1 cellular context compared by ENCODE assay signal in genomic region chr1:207084701-207085180, GRCh38.
TF ChIP-seq lines count a peak whose summit lies in the region.

No MANE protein-coding gene starts in this region.

TF ChIP-seq in HepG2, 621 proteins besides CTCF, POLR2A, EP300 and RAD21 (continued from another document and continues in another):
- TF ChIP-seq NFAT5 (CRISPR knock-in tag; IDR thresholded peaks at IDR 0.05), result no peak
- TF ChIP-seq SETDB1 (CRISPR knock-in tag; IDR thresholded peaks at IDR 0.05; ENCODE audit: borderline replicate concordance), result no peak
- no peak for TF ChIP-seq AHDC1 (CRISPR knock-in tag; IDR thresholded peaks at IDR 0.05; ENCODE audit: borderline replicate concordance)
- no peak for TF ChIP-seq CCAR2 (optimal IDR thresholded peaks at IDR 0.05; ENCODE audit: low read depth, low read length)
- TF ChIP-seq MAF1 (CRISPR knock-in tag; IDR thresholded peaks at IDR 0.05; ENCODE audit: borderline replicate concordance), result no peak
- TF ChIP-seq KLF12 (CRISPR knock-in tag; IDR thresholded peaks at IDR 0.05; ENCODE audit: borderline replicate concordance), result no peak
- TF ChIP-seq ZNF672 (CRISPR knock-in tag; IDR thresholded peaks at IDR 0.05), result no peak
- no peak for TF ChIP-seq NCOA2 (CRISPR knock-in tag; IDR thresholded peaks at IDR 0.05)
- TF ChIP-seq ZNF687 (CRISPR knock-in tag; IDR thresholded peaks at IDR 0.05), result no peak
- no peak for TF ChIP-seq ZNF629 (CRISPR knock-in tag; conservative IDR thresholded peaks at IDR 0.05)
- TF ChIP-seq ZNF235 (CRISPR knock-in tag; IDR thresholded peaks at IDR 0.05; ENCODE audit: borderline replicate concordance), result no peak
- no peak for TF ChIP-seq ZNF142 (CRISPR knock-in tag; IDR thresholded peaks at IDR 0.05)
- no peak for TF ChIP-seq ZBTB20 (CRISPR knock-in tag; IDR thresholded peaks at IDR 0.05; ENCODE audit: borderline replicate concordance, low read depth)
- TF ChIP-seq ZNF772 (CRISPR knock-in tag; IDR thresholded peaks at IDR 0.05), result no peak
- no peak for TF ChIP-seq EHMT2 (IDR thresholded peaks at IDR 0.05; ENCODE audit: borderline replicate concordance, low read depth, low read length)
- no peak for TF ChIP-seq ZNF781 (CRISPR knock-in tag; IDR thresholded peaks at IDR 0.05; ENCODE audit: borderline replicate concordance, not compliant biosample characterization)
- TF ChIP-seq RBM22 (optimal IDR thresholded peaks at IDR 0.05; ENCODE audit: low read length), result no peak
- peak; percentile 50; the same call in 1 of the 2 replicates for TF ChIP-seq CCDC6 (CRISPR knock-in tag; IDR thresholded peaks at IDR 0.05)
- no peak for TF ChIP-seq ZNF572 (CRISPR knock-in tag; IDR thresholded peaks at IDR 0.05)
- no peak for TF ChIP-seq ZNF224 (CRISPR knock-in tag; IDR thresholded peaks at IDR 0.05)
- no peak for TF ChIP-seq ZFP41 (CRISPR knock-in tag; IDR thresholded peaks at IDR 0.05; ENCODE audit: borderline replicate concordance)
- TF ChIP-seq SSRP1 (CRISPR knock-in tag; IDR thresholded peaks at IDR 0.05), result no peak
- no peak for TF ChIP-seq PBX2 (CRISPR knock-in tag; IDR thresholded peaks at IDR 0.05)
- no peak for TF ChIP-seq NFATC3 (CRISPR knock-in tag; IDR thresholded peaks at IDR 0.05)
- TF ChIP-seq MIER2 (CRISPR knock-in tag; IDR thresholded peaks at IDR 0.05), result no peak
- TF ChIP-seq ATF4 (CRISPR knock-in tag; IDR thresholded peaks at IDR 0.05), result no peak
- no peak for TF ChIP-seq TBP (CRISPR knock-in tag; IDR thresholded peaks at IDR 0.05)
- no peak for TF ChIP-seq ZEB1 (IDR thresholded peaks at IDR 0.05; ENCODE audit: insufficient replicate concordance, low read depth)
- TF ChIP-seq ATRX (CRISPR knock-in tag; IDR thresholded peaks at IDR 0.05; ENCODE audit: borderline replicate concordance), result no peak
- no peak for TF ChIP-seq ESRRA (CRISPR knock-in tag; IDR thresholded peaks at IDR 0.05; ENCODE audit: low read depth)
- no peak for TF ChIP-seq SATB2 (CRISPR knock-in tag; IDR thresholded peaks at IDR 0.05)
- no peak for TF ChIP-seq ZNF44 (CRISPR knock-in tag; IDR thresholded peaks at IDR 0.05)
- no peak for TF ChIP-seq ZNF740 (CRISPR knock-in tag; IDR thresholded peaks at IDR 0.05)
